Comparison of ENCODE assay signal across 8 cellular contexts in the genomic region with DNA sequence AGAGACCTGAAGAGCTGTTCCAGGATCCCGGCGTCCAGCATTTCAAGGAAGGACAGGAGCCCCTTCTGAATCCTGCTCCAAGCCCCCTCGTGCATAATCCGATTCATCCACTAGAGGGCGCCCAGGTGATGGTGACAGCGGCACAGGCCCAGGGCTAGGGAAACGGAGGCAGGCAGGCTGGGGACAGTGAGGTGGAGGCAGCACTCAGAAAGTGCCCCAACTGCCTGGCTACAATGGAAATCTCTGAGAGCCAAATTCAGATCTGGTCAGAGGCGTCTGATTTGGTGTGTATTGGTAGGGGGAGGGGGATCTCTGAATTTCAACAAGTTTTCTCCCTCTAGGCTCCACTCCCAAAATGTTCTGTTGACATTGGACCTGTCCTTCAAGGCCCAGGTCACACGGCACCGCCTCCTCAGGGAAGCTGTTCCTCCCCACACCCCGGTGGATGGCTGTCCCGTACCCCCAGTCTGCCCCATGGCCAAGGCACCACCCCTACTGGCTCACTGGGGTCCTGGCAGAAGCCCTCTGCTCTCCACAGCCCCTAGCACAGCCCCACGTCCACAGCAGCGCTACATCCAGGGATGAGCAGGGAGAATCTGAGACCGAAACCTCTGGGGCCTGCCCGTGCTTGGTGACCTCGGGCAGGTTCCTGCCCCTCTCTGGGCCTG.
A peak's percentile ranks its signal among the peaks of the same experiment; 100 is the strongest.
DNase-seq lines count a peak whose midpoint lies in the region; ATAC-seq lines count a peak whose summit lies in the region.

No MANE protein-coding gene starts in this region.

- no peak overlapping the region for H3K4me3 ChIP-seq in Jurkat, Clone E6-1 (ENCODE audit: low read length)

- DNase-seq in DMS114 treated with DMSO at 0.1 percent for 48 hours (lab: John Stamatoyannopoulos, UW; ENCODE audit: unreplicated experiment) (peak; percentile 23), T-helper 22 cell (ENCODE audit: low read depth) (peak; percentile 9), astrocyte of the hippocampus (ENCODE audit: low read depth, low spot score) (peak; percentile 78), iPS DF 4.7 (ENCODE audit: extremely low read depth, low spot score) (peak; percentile 38)
- peak; percentile 31 for DNase-seq in Jurkat, Clone E6-1 (ENCODE audit: low read depth, low spot score)
- DNase-seq in stimulated activated CD4-positive, alpha-beta T cell treated with anti-CD3 and anti-CD28 coated beads, Interleukin-12 subunit alpha, Interleukin-12 subunit beta, amount 100 ng/mL, for 24 hours (ENCODE audit: low read depth in 2 of 2): peak; percentile 40 to 74

- ATAC-seq in HG02870 (IDR thresholded peaks at IDR 0.05; ENCODE audit: unreplicated experiment) (no peak), HG03097 (IDR thresholded peaks at IDR 0.05; ENCODE audit: low FRiP score, unreplicated experiment) (no peak)

Comparison
In these comparisons a context has a peak if more than half of its experiments do, and no peak if none do; other contexts are left out.
1. DNase-seq: peak in every context shown above with its lines; median percentile 78 in astrocyte of the hippocampus; 57 in stimulated activated CD4-positive, alpha-beta T cell treated with anti-CD3 and anti-CD28 coated beads, Interleukin-12 subunit alpha, Interleukin-12 subunit beta, amount 100 ng/mL, for 24 hours; 38 in iPS DF 4.7; 31 in Jurkat, Clone E6-1; 23 in DMS114 treated with DMSO at 0.1 percent for 48 hours; 9 in T-helper 22 cell.